Comparison of ENCODE assay signal across 14 cellular contexts in the genomic region with DNA sequence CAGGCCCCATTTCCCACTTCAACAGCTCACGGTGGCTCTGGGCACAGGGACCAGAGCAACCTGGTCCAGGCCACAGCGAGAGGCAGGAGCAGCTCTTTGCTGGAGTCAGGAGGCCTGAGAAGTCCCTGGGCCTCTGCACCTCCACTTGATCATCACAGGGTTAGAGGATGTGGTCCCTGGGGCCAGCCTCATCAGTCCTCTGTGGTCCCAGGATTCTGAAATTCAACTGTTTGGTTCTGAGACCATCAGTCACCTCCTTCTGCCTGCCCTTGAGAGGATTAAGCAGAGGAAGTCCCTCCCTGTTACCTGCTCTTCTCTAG. TPM values are rescaled to one million over a fixed set of nuclear protein-coding genes. Genes with fewer than 3 reads are reported as not detected.
DNase-seq lines count a peak whose midpoint lies in the region; ATAC-seq, FAIRE-seq and TF ChIP-seq lines count a peak whose summit lies in the region.
"Had no signal": no experiment of that assay in that cellular context is flagged by ENCODE, and none has a peak within 500 bp of the region (broad histone marks: within the 10 kb centered on the region; RNA-seq: fewer than 3 reads in every experiment).

No MANE protein-coding gene starts in this region.

- FAIRE-seq in small intestine (lab: Jason Lieb, UNC) = no peak
- FAIRE-seq: K562, RCC 7860 had no signal

- no peaks in the 10 kb centered on the region for H3K36me3 Mint-ChIP-seq in activated CD4-positive, alpha-beta T cell treated with anti-CD3 and anti-CD28 coated beads, Interleukin-2, amount 10 ng/mL, durations not matched to agents 24 days and 14 days (ENCODE audit: low read depth)
- no peaks in the 10 kb centered on the region for H3K36me3 Mint-ChIP-seq in activated CD8-positive, alpha-beta T cell treated with anti-CD3 and anti-CD28 coated beads for 36 hours (ENCODE audit: low read depth)

- H3K27ac ChIP-seq in lower lobe of right lung (peak overlapping the region; percentile 86), suprapubic skin (peak overlapping the region; percentile 77), small intestine (ENCODE audit: low read depth in 1 of 2, low read length in 1 of 2) (peak overlapping the region in 1 of 2 donors; percentile 85)

- no CpG with 5 or more reads among the region's 2 CpGs for WGBS in suprapubic skin
- 75 to 88% (median 86%) methylated on average over 2 of the region's 2 CpGs for WGBS in small intestine, 3 donors

- ATAC-seq in activated CD8-positive, alpha-beta T cell treated with anti-CD3 and anti-CD28 coated beads for 36 hours = no peak
- ATAC-seq in lower lobe of right lung = no peak
- ATAC-seq: K562 had no signal

- H3K27ac Mint-ChIP-seq in activated CD4-positive, alpha-beta T cell treated with anti-CD3 and anti-CD28 coated beads, Interleukin-2, amount 10 ng/mL, durations not matched to agents 24 days and 14 days = peak overlapping the region; percentile 62
- no peak overlapping the region for H3K27ac Mint-ChIP-seq in activated CD8-positive, alpha-beta T cell treated with anti-CD3 and anti-CD28 coated beads for 36 hours

- H3K4me3 ChIP-seq in lower lobe of right lung (no peak overlapping the region), suprapubic skin (no peak overlapping the region), small intestine (ENCODE audit: low read depth in 1 of 2, low read length in 2 of 2) (no peak overlapping the region)
- H3K4me3 ChIP-seq: K562 had no signal

- peaks cover 2% of the 10 kb centered on the region for H3K27me3 Mint-ChIP-seq in activated CD4-positive, alpha-beta T cell treated with anti-CD3 and anti-CD28 coated beads, Interleukin-2, amount 10 ng/mL, durations not matched to agents 24 days and 14 days
- H3K27me3 Mint-ChIP-seq in activated CD8-positive, alpha-beta T cell treated with anti-CD3 and anti-CD28 coated beads for 36 hours = no peaks in the 10 kb centered on the region

- TF ChIP-seq POLR2A in suprapubic skin (IDR thresholded peaks at IDR 0.05) = no peak

- peak; percentile 57 for DNase-seq in activated CD4-positive, alpha-beta T cell treated with anti-CD3 and anti-CD28 coated beads, Interleukin-2, amount 10 ng/mL, durations not matched to agents 24 days and 14 days
- DNase-seq in activated CD4-positive, alpha-beta T cell treated with anti-CD3 and anti-CD28 coated beads for 48 hours = no peak
- DNase-seq in activated CD8-positive, alpha-beta T cell treated with anti-CD3 and anti-CD28 coated beads for 36 hours = peak; percentile 32
- DNase-seq in lower lobe of right lung (no peak), suprapubic skin (ENCODE audit: low spot score in 2 of 2) (no peak), UCSD-AML1 (lab: John Stamatoyannopoulos, UW; ENCODE audit: unreplicated experiment) (no peak), small intestine (no peak)
- no peak for DNase-seq in activated CD4-positive, CD25-positive, alpha-beta regulatory T cell (lab: John Stamatoyannopoulos, UW)
- DNase-seq: 8988T; activated gamma-delta T cell; NCI-H2029 treated with DMSO at 0.1 percent for 48 hours; stimulated activated CD4-positive, alpha-beta T cell treated with anti-CD3 and anti-CD28 coated beads, Interleukin-1b, Interleukin-23, amount 100 ng/mL, for 48 hours had no signal

- no peaks in the 10 kb centered on the region for H3K27me3 ChIP-seq in lower lobe of right lung (ENCODE audit: low read depth)
- no peaks in the 10 kb centered on the region for H3K27me3 ChIP-seq in suprapubic skin
- no peaks in the 10 kb centered on the region for H3K27me3 ChIP-seq in small intestine (ENCODE audit: control insufficient read depth in 2 of 2, insufficient read depth in 2 of 2, low read length in 2 of 2)

- POLR2A ChIA-PET in activated CD8-positive, alpha-beta T cell treated with anti-CD3 and anti-CD28 coated beads for 36 hours (lab: Charles Lee) = no interaction called here

- intact Hi-C loops in activated CD4-positive, alpha-beta T cell treated with anti-CD3 and anti-CD28 coated beads, Interleukin-2, amount 10 ng/mL, durations not matched to agents 24 days and 14 days (cut with micrococcal nuclease) = no loop called here
- intact Hi-C loops in activated CD8-positive, alpha-beta T cell treated with anti-CD3 and anti-CD28 coated beads for 36 hours (cut with micrococcal nuclease) = no loop called here
- intact Hi-C loops in lower lobe of right lung (cut with DNase I) = loop anchor here (10.0 kb wide), 1 partner anchor 137 kb away; a partner anchor contains a TSS

- H3K4me1 ChIP-seq in lower lobe of right lung = peaks cover 69% of the 10 kb centered on the region
- H3K4me1 ChIP-seq in suprapubic skin = peaks cover 56% of the 10 kb centered on the region
- peaks cover 0 to 3% of the 10 kb centered on the region in 2 donors for H3K4me1 ChIP-seq in small intestine (ENCODE audit: control insufficient read depth in 2 of 2, insufficient read depth in 1 of 2, low read depth in 1 of 2, low read length in 1 of 2)

- CTCF ChIA-PET in activated CD8-positive, alpha-beta T cell treated with anti-CD3 and anti-CD28 coated beads for 36 hours (lab: Charles Lee) = no interaction called here

- H3K9me3 Mint-ChIP-seq in activated CD4-positive, alpha-beta T cell treated with anti-CD3 and anti-CD28 coated beads, Interleukin-2, amount 10 ng/mL, durations not matched to agents 24 days and 14 days = no peaks in the 10 kb centered on the region
- no peaks in the 10 kb centered on the region for H3K9me3 Mint-ChIP-seq in activated CD8-positive, alpha-beta T cell treated with anti-CD3 and anti-CD28 coated beads for 36 hours

- H3K9me3 ChIP-seq in lower lobe of right lung (no peaks in the 10 kb centered on the region), suprapubic skin (no peaks in the 10 kb centered on the region), small intestine (ENCODE audit: control insufficient read depth, low read depth) (no peaks in the 10 kb centered on the region)

- TF ChIP-seq EP300 in suprapubic skin (IDR thresholded peaks at IDR 0.05) = no peak

- no peak for TF ChIP-seq CTCF in activated CD8-positive, alpha-beta T cell treated with anti-CD3 and anti-CD28 coated beads for 36 hours (IDR thresholded peaks at IDR 0.05)
- TF ChIP-seq CTCF in lower lobe of right lung (IDR thresholded peaks at IDR 0.05) (no peak), suprapubic skin (IDR thresholded peaks at IDR 0.05) (no peak)

- H3K4me1 Mint-ChIP-seq in activated CD4-positive, alpha-beta T cell treated with anti-CD3 and anti-CD28 coated beads, Interleukin-2, amount 10 ng/mL, durations not matched to agents 24 days and 14 days = peaks cover 24% of the 10 kb centered on the region
- peaks cover 38% of the 10 kb centered on the region for H3K4me1 Mint-ChIP-seq in activated CD8-positive, alpha-beta T cell treated with anti-CD3 and anti-CD28 coated beads for 36 hours (ENCODE audit: low read depth)

- H3K4me3 Mint-ChIP-seq in activated CD4-positive, alpha-beta T cell treated with anti-CD3 and anti-CD28 coated beads, Interleukin-2, amount 10 ng/mL, durations not matched to agents 24 days and 14 days = no peak overlapping the region
- H3K4me3 Mint-ChIP-seq in activated CD8-positive, alpha-beta T cell treated with anti-CD3 and anti-CD28 coated beads for 36 hours = no peak overlapping the region

- H3K36me3 ChIP-seq in lower lobe of right lung (no peaks in the 10 kb centered on the region), suprapubic skin (no peaks in the 10 kb centered on the region), small intestine (ENCODE audit: control insufficient read depth in 2 of 2, insufficient read depth in 2 of 2, low read length in 2 of 2) (no peaks in the 10 kb centered on the region)

RNA-seq across cellular contexts. Expression of a gene that starts 24.9 kb away (rescaled TPM):
- total RNA-seq in activated CD4-positive, alpha-beta T cell treated with anti-CD3 and anti-CD28 coated beads, Interleukin-2, amount 10 ng/mL, durations not matched to agents 24 days and 14 days = 10.8 and 11.6 TPM in 2 replicates
- total RNA-seq in activated CD8-positive, alpha-beta T cell treated with anti-CD3 and anti-CD28 coated beads for 36 hours = 10 to 100 TPM; 23.6 to 25.0 TPM
- total RNA-seq in lower lobe of right lung (51.1 TPM), suprapubic skin (100 to 1,000 TPM in 1 of 4 donors, 10 to 100 TPM in 3; 38.1 to 126 (median 56.3) TPM)
- polyA plus RNA-seq in small intestine = 10 to 100 TPM in 2 of 3 donors, 1 to 10 TPM in 1; 9.8 to 29.8 (median 22.2) TPM

Comparison
In these comparisons a context has a peak if more than half of its experiments do, and no peak if none do; other contexts are left out.
1. DNase-seq: peak in activated CD4-positive, alpha-beta T cell treated with anti-CD3 and anti-CD28 coated beads, Interleukin-2, amount 10 ng/mL, durations not matched to agents 24 days and 14 days (single experiment) and activated CD8-positive, alpha-beta T cell treated with anti-CD3 and anti-CD28 coated beads for 36 hours (single experiment); none in activated CD4-positive, alpha-beta T cell treated with anti-CD3 and anti-CD28 coated beads for 48 hours (single experiment), lower lobe of right lung (single experiment), suprapubic skin (0 of 2), UCSD-AML1 (single experiment), small intestine (single experiment) and activated CD4-positive, CD25-positive, alpha-beta regulatory T cell (0 of 4).